Comparison of ENCODE assay signal across 8 cellular contexts in genomic region chr12:62640910-62641448, GRCh38.
DNase-seq lines count a peak whose midpoint lies in the region; ATAC-seq and TF ChIP-seq lines count a peak whose summit lies in the region.

No MANE protein-coding gene starts in this region.

- H3K4me1 Mint-ChIP-seq in activated CD4-positive, alpha-beta memory T cell treated with anti-CD3 and anti-CD28 coated beads for 36 hours (ENCODE audit: low read depth): peaks cover 22% of the 10 kb centered on the region
- H3K4me1 Mint-ChIP-seq in natural killer cell: peaks cover 7 to 8% of the 10 kb centered on the region in 2 donors

- H3K36me3 Mint-ChIP-seq in activated CD4-positive, alpha-beta memory T cell treated with anti-CD3 and anti-CD28 coated beads for 36 hours: no peaks in the 10 kb centered on the region
- no peaks in the 10 kb centered on the region for H3K36me3 Mint-ChIP-seq in natural killer cell

- POLR2A ChIA-PET in activated CD4-positive, alpha-beta memory T cell treated with anti-CD3 and anti-CD28 coated beads for 36 hours (lab: Charles Lee): interaction anchor here (1.2 to 2.6 kb wide), 4 partner anchors 29 to 174 kb away, joined by 3 to 28 read pairs (median 7); partner anchors contain the start of gene MON2

- CTCF ChIA-PET in activated CD4-positive, alpha-beta memory T cell treated with anti-CD3 and anti-CD28 coated beads for 36 hours (lab: Charles Lee): interaction anchor here (0.8 to 1.7 kb wide), 9 partner anchors 11 to 203 kb away, joined by 3 to 17 read pairs (median 5); no protein-coding TSS in a partner anchor

- H3K27ac Mint-ChIP-seq in activated CD4-positive, alpha-beta memory T cell treated with anti-CD3 and anti-CD28 coated beads for 36 hours: peak overlapping the region; percentile 61
- peak overlapping the region in 1 of 2 donors; percentile 84 for H3K27ac Mint-ChIP-seq in natural killer cell

- intact Hi-C loops in activated CD4-positive, alpha-beta memory T cell treated with anti-CD3 and anti-CD28 coated beads for 36 hours (cut with micrococcal nuclease): loop anchor here (1.0 to 5.0 kb wide), 3 partner anchors 39 to 382 kb away; no protein-coding TSS in a partner anchor
- intact Hi-C loops in natural killer cell (cut with micrococcal nuclease): no loop called here

- peaks cover 6% of the 10 kb centered on the region for H3K27me3 Mint-ChIP-seq in activated CD4-positive, alpha-beta memory T cell treated with anti-CD3 and anti-CD28 coated beads for 36 hours
- H3K27me3 Mint-ChIP-seq in natural killer cell (ENCODE audit: low read depth in 2 of 2): peaks cover 0 to 4% of the 10 kb centered on the region in 2 donors

- TF ChIP-seq CTCF in natural killer cell (IDR thresholded peaks at IDR 0.05): no peak

- ATAC-seq in GM19025 (IDR thresholded peaks at IDR 0.05; ENCODE audit: low read depth, unreplicated experiment): peak; percentile 84
- peak; percentile 96 for ATAC-seq in HG03095 (IDR thresholded peaks at IDR 0.05; ENCODE audit: unreplicated experiment)
- peak; percentile 87 to 96 (median 93) for ATAC-seq in natural killer cell

- peak overlapping the region; percentile 44 for H3K4me3 Mint-ChIP-seq in activated CD4-positive, alpha-beta memory T cell treated with anti-CD3 and anti-CD28 coated beads for 36 hours
- H3K4me3 Mint-ChIP-seq in natural killer cell: no peak overlapping the region

- DNase-seq in A172 (ENCODE audit: low spot score) (peak; percentile 55), natural killer cell (no peak), SW480 (ENCODE audit: low spot score) (no peak), LoVo (ENCODE audit: low spot score) (no peak), hippocampal formation (lab: John Stamatoyannopoulos, UW) (no peak)
- DNase-seq in activated CD4-positive, alpha-beta memory T cell treated with anti-CD3 and anti-CD28 coated beads for 36 hours: peak; percentile 69

- no peaks in the 10 kb centered on the region for H3K9me3 Mint-ChIP-seq in activated CD4-positive, alpha-beta memory T cell treated with anti-CD3 and anti-CD28 coated beads for 36 hours
- no peaks in the 10 kb centered on the region for H3K9me3 Mint-ChIP-seq in natural killer cell

Comparison
In these comparisons a context has a peak if more than half of its experiments do, and no peak if none do; other contexts are left out.
1. DNase-seq: peak in A172 (single experiment) and activated CD4-positive, alpha-beta memory T cell treated with anti-CD3 and anti-CD28 coated beads for 36 hours (single experiment); none in natural killer cell (single experiment), SW480 (single experiment), LoVo (single experiment) and hippocampal formation (0 of 2).
2. Peak in every context shown above with its lines, with median percentiles within 50 percentile points of each other: ATAC-seq.